19 cellular contexts compared by ENCODE assay signal in genomic region chr2:29966256-29966655, GRCh38. TPM values are rescaled to one million over a fixed set of nuclear protein-coding genes. Genes with fewer than 3 reads are reported as not detected.
DNase-seq lines count a peak whose midpoint lies in the region; ATAC-seq and TF ChIP-seq lines count a peak whose summit lies in the region.
"Had no signal": no experiment of that assay in that cellular context is flagged by ENCODE, and none has a peak within 500 bp of the region (broad histone marks: within the 10 kb centered on the region; RNA-seq: fewer than 3 reads in every experiment).

No MANE protein-coding gene starts in this region.

- no peak for TF ChIP-seq POLR2A in breast epithelium (IDR thresholded peaks at IDR 0.05)

- POLR2A ChIA-PET in MCF 10A (lab: Yijun Ruan, JAX), result interaction anchor here (0.8 to 2.1 kb wide), 3 partner anchors 13 to 444 kb away, joined by 3 to 5 read pairs (median 4); no protein-coding TSS in a partner anchor

- CTCF ChIA-PET in MCF 10A (lab: Yijun Ruan, JAX), result interaction anchor here (0.8 kb wide), 1 partner anchor 21 kb away, joined by 5 read pairs; no protein-coding TSS in a partner anchor

- peaks cover 12% of the 10 kb centered on the region for H3K27me3 Mint-ChIP-seq in MCF 10A (ENCODE audit: insufficient read depth, unreplicated experiment)

- intact Hi-C loops in MCF 10A (cut with micrococcal nuclease) (no loop called here), breast epithelium (cut with DNase I; ENCODE audit: low total_unique reads) (no loop called here), sciatic nerve (cut with DNase I) (no loop called here)

- no peaks in the 10 kb centered on the region for H3K36me3 ChIP-seq in breast epithelium
- no peaks in the 10 kb centered on the region for H3K36me3 ChIP-seq in brain microvascular endothelial cell (replicated peaks)
- H3K36me3 ChIP-seq: BLaER1 had no signal

- H3K27ac ChIP-seq in breast epithelium, result no peak overlapping the region
- no peak overlapping the region for H3K27ac ChIP-seq in foreskin keratinocyte
- no peak overlapping the region for H3K27ac ChIP-seq in brain microvascular endothelial cell
- H3K27ac ChIP-seq: BLaER1 had no signal

- DNase-seq in MCF 10A (ENCODE audit: unreplicated experiment) (peak; percentile 68), breast epithelium (ENCODE audit: low spot score in 2 of 2) (no peak), foreskin keratinocyte (peak; percentile 37 to 59), sciatic nerve (ENCODE audit: low spot score) (no peak), iPS-NIHi11 (ENCODE audit: low spot score) (no peak), brain microvascular endothelial cell (no peak), UCSD-AML1 (lab: John Stamatoyannopoulos, UW; ENCODE audit: unreplicated experiment) (no peak)
- DNase-seq in stimulated activated CD4-positive, alpha-beta T cell treated with anti-CD3 and anti-CD28 coated beads, Interleukin-15, amount 100 ng/mL, for 24 hours, result no peak
- DNase-seq: CD8-positive, alpha-beta memory T cell; DMS79 treated with DMSO at 0.1 percent for 48 hours; MM.1S; NCI-H1092 treated with DMSO at 0.1 percent for 48 hours; NCI-H2081 treated with DMSO at 0.1 percent for 48 hours; NCI-H510A treated with DMSO at 0.1 percent for 48 hours; Right ventricle myocardium superior had no signal

- no peaks in the 10 kb centered on the region for H3K27me3 ChIP-seq in breast epithelium
- peaks cover 17% of the 10 kb centered on the region for H3K27me3 ChIP-seq in foreskin keratinocyte
- H3K27me3 ChIP-seq in brain microvascular endothelial cell (replicated peaks), result no peaks in the 10 kb centered on the region
- H3K27me3 ChIP-seq: BLaER1 had no signal

- peak overlapping the region; percentile 72 for H3K27ac Mint-ChIP-seq in MCF 10A (ENCODE audit: low read depth, unreplicated experiment)
- H3K27ac Mint-ChIP-seq: CD8-positive, alpha-beta memory T cell had no signal

- in situ Hi-C loops in brain microvascular endothelial cell (cut with HindIII; ENCODE audit: low pct_ligation_motif_present, low sequenced_read_pairs), result no loop called here

- no peaks in the 10 kb centered on the region for H3K9me3 ChIP-seq in breast epithelium
- H3K9me3 ChIP-seq: BLaER1 had no signal

- H3K4me3 ChIP-seq in breast epithelium, result no peak overlapping the region
- H3K4me3 ChIP-seq in brain microvascular endothelial cell (ENCODE audit: low read depth, low read length), result no peak overlapping the region
- H3K4me3 ChIP-seq: BLaER1 had no signal

- ATAC-seq in foreskin keratinocyte, result peak; percentile 55
- ATAC-seq in sciatic nerve, result peak; percentile 24
- ATAC-seq: HCT116, Panc1 had no signal

- no peak for TF ChIP-seq CTCF in MCF 10A (IDR thresholded peaks at IDR 0.05; ENCODE audit: unreplicated experiment)
- TF ChIP-seq CTCF in breast epithelium (IDR thresholded peaks at IDR 0.05), result no peak
- TF ChIP-seq CTCF in foreskin keratinocyte (conservative IDR thresholded peaks at IDR 0.05), result no peak
- no peak for TF ChIP-seq CTCF in brain microvascular endothelial cell (IDR thresholded peaks at IDR 0.05; ENCODE audit: low read depth, low read length, missing control alignments)

- H3K4me1 ChIP-seq in breast epithelium, result no peaks in the 10 kb centered on the region
- H3K4me1 ChIP-seq in foreskin keratinocyte, result no peaks in the 10 kb centered on the region
- H3K4me1 ChIP-seq: BLaER1 had no signal

- no peaks in the 10 kb centered on the region for H3K9me3 Mint-ChIP-seq in MCF 10A (ENCODE audit: unreplicated experiment)

- no TSS peak for BruUV-seq in MCF 10A (replicated peaks; lab: Mats Ljungman, UMichigan)

- peaks cover 18% of the 10 kb centered on the region for H3K4me1 Mint-ChIP-seq in MCF 10A (ENCODE audit: insufficient read depth, unreplicated experiment)
- H3K4me1 Mint-ChIP-seq: CD8-positive, alpha-beta memory T cell had no signal

- no peak overlapping the region for H3K4me3 Mint-ChIP-seq in MCF 10A (ENCODE audit: unreplicated experiment)
- H3K4me3 Mint-ChIP-seq: CD8-positive, alpha-beta memory T cell had no signal

- no peaks in the 10 kb centered on the region for H3K36me3 Mint-ChIP-seq in MCF 10A (ENCODE audit: insufficient read depth, unreplicated experiment)
- H3K36me3 Mint-ChIP-seq: CD8-positive, alpha-beta memory T cell had no signal

RNA-seq across cellular contexts. Expression of gene ALK, which starts 44.9 kb away (rescaled TPM):
- total RNA-seq in MCF 10A (2022), result 0.07 TPM in 1 of 2 replicates, not detected in the other
- 1 to 10 TPM in 1 of 3 donors, under 1 TPM in 2; 0.33 to 5.6 (median 0.64) TPM for total RNA-seq in breast epithelium
- not detected in 2 replicates for total RNA-seq in foreskin keratinocyte
- not detected in 2 replicates for polyA plus RNA-seq in foreskin keratinocyte
- 0.18 TPM for total RNA-seq in sciatic nerve
- total RNA-seq: CD8-positive, alpha-beta memory T cell; G401 had no signal
- polyA plus RNA-seq: CD8-positive, alpha-beta memory T cell had no signal

Comparison
In these comparisons a context has a peak if more than half of its experiments do, and no peak if none do; other contexts are left out.
1. DNase-seq: peak in MCF 10A (single experiment) and foreskin keratinocyte (2 of 2); none in breast epithelium (0 of 2), sciatic nerve (single experiment), iPS-NIHi11 (single experiment), stimulated activated CD4-positive, alpha-beta T cell treated with anti-CD3 and anti-CD28 coated beads, Interleukin-15, amount 100 ng/mL, for 24 hours (single experiment), brain microvascular endothelial cell (single experiment) and UCSD-AML1 (single experiment).